14 cellular contexts compared by ENCODE assay signal in genomic region chr10:132467464-132468149, GRCh38.
DNase-seq lines count a peak whose midpoint lies in the region; ATAC-seq and TF ChIP-seq lines count a peak whose summit lies in the region.
"Had no signal": no experiment of that assay in that cellular context is flagged by ENCODE, and none has a peak within 500 bp of the region (broad histone marks: within the 10 kb centered on the region; RNA-seq: fewer than 3 reads in every experiment).

No MANE protein-coding gene starts in this region.

- no peak for ATAC-seq in natural killer cell treated with Interleukin-12 subunit alpha and Interleukin-12 subunit beta and Interleukin-15 and Interleukin-18, amount 100 ng/mL, for 72 hours
- ATAC-seq in natural killer cell (no peak), mucosa of descending colon (peak; percentile 80), aorta (ENCODE audit: low FRiP score) (no peak)
- ATAC-seq in activated CD8-positive, alpha-beta memory T cell treated with anti-CD3 and anti-CD28 coated beads, Interleukin-2, amount 10 ng/mL, durations not matched to agents 7 days and 5 days = no peak

- H3K9me3 ChIP-seq in esophagus (ENCODE audit: control insufficient read depth in 2 of 2, insufficient read depth in 1 of 2, low read depth in 1 of 2, low read length in 1 of 2) (peaks cover 0 to 4% of the 10 kb centered on the region in 2 donors), mucosa of descending colon (no peaks in the 10 kb centered on the region), aorta (ENCODE audit: control insufficient read depth, low read length) (no peaks in the 10 kb centered on the region)

- no peaks in the 10 kb centered on the region for H3K9me3 Mint-ChIP-seq in natural killer cell treated with Interleukin-12 subunit alpha and Interleukin-12 subunit beta and Interleukin-15 and Interleukin-18, amount 100 ng/mL, for 72 hours
- no peaks in the 10 kb centered on the region for H3K9me3 Mint-ChIP-seq in natural killer cell
- peaks cover 2% of the 10 kb centered on the region for H3K9me3 Mint-ChIP-seq in activated CD8-positive, alpha-beta memory T cell treated with anti-CD3 and anti-CD28 coated beads, Interleukin-2, amount 10 ng/mL, durations not matched to agents 7 days and 5 days (ENCODE audit: low read depth)
- H3K9me3 Mint-ChIP-seq: activated CD4-positive, alpha-beta memory T cell treated with anti-CD3 and anti-CD28 coated beads, Interleukin-2, amount 10 ng/mL, durations not matched to agents 7 days and 5 days had no signal

- no peaks in the 10 kb centered on the region for H3K36me3 Mint-ChIP-seq in natural killer cell treated with Interleukin-12 subunit alpha and Interleukin-12 subunit beta and Interleukin-15 and Interleukin-18, amount 100 ng/mL, for 72 hours
- no peaks in the 10 kb centered on the region for H3K36me3 Mint-ChIP-seq in natural killer cell
- H3K36me3 Mint-ChIP-seq in activated CD8-positive, alpha-beta memory T cell treated with anti-CD3 and anti-CD28 coated beads, Interleukin-2, amount 10 ng/mL, durations not matched to agents 7 days and 5 days = no peaks in the 10 kb centered on the region

- H3K27me3 Mint-ChIP-seq in natural killer cell treated with Interleukin-12 subunit alpha and Interleukin-12 subunit beta and Interleukin-15 and Interleukin-18, amount 100 ng/mL, for 72 hours = peaks cover 0 to 10% of the 10 kb centered on the region in 2 donors
- H3K27me3 Mint-ChIP-seq in natural killer cell (ENCODE audit: low read depth in 2 of 2) = peaks cover 0 to 8% of the 10 kb centered on the region in 2 donors
- H3K27me3 Mint-ChIP-seq in activated CD8-positive, alpha-beta memory T cell treated with anti-CD3 and anti-CD28 coated beads, Interleukin-2, amount 10 ng/mL, durations not matched to agents 7 days and 5 days = peaks cover 12% of the 10 kb centered on the region

- intact Hi-C loops in natural killer cell (cut with micrococcal nuclease) (no loop called here), mucosa of descending colon (cut with DNase I, micrococcal nuclease) (loop anchor here in 1 of 2 donors (10.0 kb wide), 1 partner anchor 67 kb away; the partner anchor contains the start of gene INPP5A), aorta (cut with DNase I) (loop anchor here in 1 of 2 donors (5.0 kb wide), 1 partner anchor 35 kb away; no protein-coding TSS in a partner anchor)

- no peak for TF ChIP-seq CTCF in natural killer cell (IDR thresholded peaks at IDR 0.05)
- TF ChIP-seq CTCF in mucosa of descending colon (IDR thresholded peaks at IDR 0.05) = no peak
- TF ChIP-seq CTCF in GM10266 (IDR thresholded peaks at IDR 0.05; ENCODE audit: control insufficient read depth, insufficient read depth, low read depth, missing control alignments) = no peak

- no peaks in the 10 kb centered on the region for H3K27me3 ChIP-seq in esophagus (ENCODE audit: control insufficient read depth in 1 of 2, insufficient read depth in 2 of 2, low read length in 2 of 2)
- H3K27me3 ChIP-seq in aorta (ENCODE audit: control insufficient read depth in 1 of 2, insufficient read depth in 2 of 2, low read length in 1 of 2) = no peaks in the 10 kb centered on the region

- H3K4me3 Mint-ChIP-seq in natural killer cell treated with Interleukin-12 subunit alpha and Interleukin-12 subunit beta and Interleukin-15 and Interleukin-18, amount 100 ng/mL, for 72 hours = no peak overlapping the region
- H3K4me3 Mint-ChIP-seq in natural killer cell = no peak overlapping the region
- no peak overlapping the region for H3K4me3 Mint-ChIP-seq in activated CD8-positive, alpha-beta memory T cell treated with anti-CD3 and anti-CD28 coated beads, Interleukin-2, amount 10 ng/mL, durations not matched to agents 7 days and 5 days
- H3K4me3 Mint-ChIP-seq: activated CD4-positive, alpha-beta memory T cell treated with anti-CD3 and anti-CD28 coated beads, Interleukin-2, amount 10 ng/mL, durations not matched to agents 7 days and 5 days; activated naive CD8-positive, alpha-beta T cell had no signal

- H3K36me3 ChIP-seq in esophagus (ENCODE audit: control insufficient read depth in 2 of 2, insufficient read depth in 2 of 2, low read length in 1 of 2) (no peaks in the 10 kb centered on the region), mucosa of descending colon (ENCODE audit: low read depth) (no peaks in the 10 kb centered on the region), aorta (ENCODE audit: control insufficient read depth in 1 of 2, insufficient read depth in 2 of 2, low read length in 1 of 2) (no peaks in the 10 kb centered on the region)

- H3K4me1 ChIP-seq in esophagus (ENCODE audit: control insufficient read depth in 2 of 2, insufficient read depth in 2 of 2, low read length in 1 of 2) (peaks cover 15 to 33% of the 10 kb centered on the region in 2 donors), mucosa of descending colon (ENCODE audit: low read depth) (peaks cover 28% of the 10 kb centered on the region), aorta (ENCODE audit: control insufficient read depth in 1 of 2, insufficient read depth in 2 of 2, low read length in 2 of 2) (no peaks in the 10 kb centered on the region)

- H3K4me1 Mint-ChIP-seq in natural killer cell treated with Interleukin-12 subunit alpha and Interleukin-12 subunit beta and Interleukin-15 and Interleukin-18, amount 100 ng/mL, for 72 hours (ENCODE audit: low read depth in 2 of 2) = no peaks in the 10 kb centered on the region
- no peaks in the 10 kb centered on the region for H3K4me1 Mint-ChIP-seq in natural killer cell
- no peaks in the 10 kb centered on the region for H3K4me1 Mint-ChIP-seq in activated CD8-positive, alpha-beta memory T cell treated with anti-CD3 and anti-CD28 coated beads, Interleukin-2, amount 10 ng/mL, durations not matched to agents 7 days and 5 days
- H3K4me1 Mint-ChIP-seq: activated CD4-positive, alpha-beta memory T cell treated with anti-CD3 and anti-CD28 coated beads, Interleukin-2, amount 10 ng/mL, durations not matched to agents 7 days and 5 days had no signal

- WGBS in esophagus, 2 donors = 48 to 53% methylated on average over 26 to 29 of the region's 29 CpGs
- 89 to 90% methylated on average over 29 of the region's 29 CpGs for WGBS in aorta, 2 donors

- no peak overlapping the region for H3K27ac Mint-ChIP-seq in natural killer cell treated with Interleukin-12 subunit alpha and Interleukin-12 subunit beta and Interleukin-15 and Interleukin-18, amount 100 ng/mL, for 72 hours
- no peak overlapping the region for H3K27ac Mint-ChIP-seq in natural killer cell
- no peak overlapping the region for H3K27ac Mint-ChIP-seq in activated CD8-positive, alpha-beta memory T cell treated with anti-CD3 and anti-CD28 coated beads, Interleukin-2, amount 10 ng/mL, durations not matched to agents 7 days and 5 days
- H3K27ac Mint-ChIP-seq: activated CD4-positive, alpha-beta memory T cell treated with anti-CD3 and anti-CD28 coated beads, Interleukin-2, amount 10 ng/mL, durations not matched to agents 7 days and 5 days; activated naive CD8-positive, alpha-beta T cell had no signal

- CTCF ChIA-PET in activated CD8-positive, alpha-beta memory T cell treated with anti-CD3 and anti-CD28 coated beads, Interleukin-2, amount 10 ng/mL, durations not matched to agents 7 days and 5 days (lab: Charles Lee) = no interaction called here

- H3K27ac ChIP-seq in esophagus (ENCODE audit: low read depth in 2 of 2, low read length in 1 of 2) (peak overlapping the region; percentile 72 to 73), aorta (ENCODE audit: low read depth in 1 of 2, low read length in 2 of 2) (no peak overlapping the region)
- H3K27ac ChIP-seq: RWPE1 had no signal

- peak; percentile 23 for DNase-seq in natural killer cell treated with Interleukin-12 subunit alpha and Interleukin-12 subunit beta and Interleukin-15 and Interleukin-18, amount 100 ng/mL, for 72 hours (ENCODE audit: low spot score)
- DNase-seq in natural killer cell = no peak
- peak; percentile 61 to 78 (median 70) for DNase-seq in mucosa of descending colon
- DNase-seq in aorta = peak; percentile 40 to 70
- DNase-seq in kidney glomerular epithelial cell (lab: John Stamatoyannopoulos, UW) = no peak
- DNase-seq in activated CD8-positive, alpha-beta memory T cell treated with anti-CD3 and anti-CD28 coated beads, Interleukin-2, amount 10 ng/mL, durations not matched to agents 7 days and 5 days = no peak
- no peak for DNase-seq in GM10266 (ENCODE audit: extremely low spot score)
- DNase-seq: activated CD4-positive, alpha-beta memory T cell treated with anti-CD3 and anti-CD28 coated beads, Interleukin-2, amount 10 ng/mL, durations not matched to agents 7 days and 5 days; NCI-H2227 treated with DMSO at 0.1 percent for 48 hours; occipital lobe; T-helper 9 cell had no signal

- H3K4me3 ChIP-seq in esophagus (ENCODE audit: low read depth in 1 of 2, low read length in 2 of 2) = no peak overlapping the region
- no peak overlapping the region for H3K4me3 ChIP-seq in mucosa of descending colon
- H3K4me3 ChIP-seq in aorta (ENCODE audit: low read length in 2 of 2) = no peak overlapping the region

Comparison
In these comparisons a context has a peak if more than half of its experiments do, and no peak if none do; other contexts are left out.
1. DNase-seq: peak in natural killer cell treated with Interleukin-12 subunit alpha and Interleukin-12 subunit beta and Interleukin-15 and Interleukin-18, amount 100 ng/mL, for 72 hours (single experiment), mucosa of descending colon (3 of 3) and aorta (2 of 2); none in natural killer cell (single experiment), kidney glomerular epithelial cell (single experiment), activated CD8-positive, alpha-beta memory T cell treated with anti-CD3 and anti-CD28 coated beads, Interleukin-2, amount 10 ng/mL, durations not matched to agents 7 days and 5 days (single experiment) and GM10266 (single experiment).
2. H3K27ac ChIP-seq: peak in esophagus (2 of 2); none in aorta (0 of 2).